9 cellular contexts compared by ENCODE assay signal in the genomic region with DNA sequence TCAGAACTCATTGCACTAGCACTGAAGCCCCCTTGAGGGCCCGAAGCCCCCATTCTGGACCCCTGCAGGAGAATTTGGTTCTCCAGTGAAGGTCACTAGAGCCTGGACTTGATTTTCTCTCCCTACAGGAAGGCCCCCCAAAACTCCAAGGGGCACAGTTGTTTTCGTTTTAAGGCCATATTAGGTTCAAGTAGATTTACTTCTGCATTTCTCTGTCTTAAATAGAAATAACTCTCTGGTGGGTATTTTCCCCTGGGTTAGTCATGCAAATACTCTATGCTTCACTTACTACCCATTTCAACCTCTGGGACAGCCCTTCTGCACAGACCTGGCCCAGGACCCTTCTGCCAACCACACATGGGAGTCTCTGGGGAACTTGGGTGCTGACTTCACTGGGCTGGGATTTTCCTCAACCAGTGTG. TPM values are rescaled to one million over a fixed set of nuclear protein-coding genes. Genes with fewer than 3 reads are reported as not detected.
DNase-seq lines count a peak whose midpoint lies in the region; ATAC-seq and FAIRE-seq lines count a peak whose summit lies in the region.
"Had no signal": no experiment of that assay in that cellular context is flagged by ENCODE, and none has a peak within 500 bp of the region (broad histone marks: within the 10 kb centered on the region; RNA-seq: fewer than 3 reads in every experiment).

No MANE protein-coding gene starts in this region.

- peak overlapping the region; percentile 96 for H3K27ac ChIP-seq in layer of hippocampus (ENCODE audit: low read depth, low read length)

- ATAC-seq in HG02970 (IDR thresholded peaks at IDR 0.05; ENCODE audit: low FRiP score, unreplicated experiment) = peak; percentile 36

- no peak for FAIRE-seq in urothelium cell line (lab: Jason Lieb, UNC)

- DNase-seq in stimulated activated CD4-positive, alpha-beta T cell treated with anti-CD3 and anti-CD28 coated beads, Interleukin-1b, Interleukin-23, amount 100 ng/mL, for 48 hours = peak; percentile 18
- no peak for DNase-seq in stimulated activated CD4-positive, alpha-beta T cell treated with anti-CD3 and anti-CD28 coated beads, Interleukin-2, amount 100 ng/mL, for 24 hours
- peak; percentile 29 for DNase-seq in RKO (ENCODE audit: low spot score)
- no peak for DNase-seq in ureter (ENCODE audit: low spot score)
- no peak for DNase-seq in urothelium cell line (ENCODE audit: low spot score)
- no peak for DNase-seq in NCI-H1092 treated with DMSO at 0.1 percent for 48 hours (lab: John Stamatoyannopoulos, UW)

- no peaks in the 10 kb centered on the region for H3K27me3 ChIP-seq in layer of hippocampus (ENCODE audit: control insufficient read depth, insufficient read depth, low read length)
- H3K27me3 ChIP-seq: cardiac muscle cell had no signal

RNA-seq across cellular contexts. Expression of a gene that starts 41.6 kb away (rescaled TPM):
- 65.3 TPM for total RNA-seq in ureter

RNA-seq across cellular contexts. Expression of a gene that starts 48.8 kb away (rescaled TPM):
- 49.0 TPM for total RNA-seq in ureter

Comparison
In these comparisons a context has a peak if more than half of its experiments do, and no peak if none do; other contexts are left out.
1. DNase-seq: peak in stimulated activated CD4-positive, alpha-beta T cell treated with anti-CD3 and anti-CD28 coated beads, Interleukin-1b, Interleukin-23, amount 100 ng/mL, for 48 hours (single experiment) and RKO (single experiment); none in stimulated activated CD4-positive, alpha-beta T cell treated with anti-CD3 and anti-CD28 coated beads, Interleukin-2, amount 100 ng/mL, for 24 hours (0 of 2), ureter (single experiment), urothelium cell line (single experiment) and NCI-H1092 treated with DMSO at 0.1 percent for 48 hours (single experiment).